18 cellular contexts compared by ENCODE assay signal in genomic region chr16:15757630-15758251, GRCh38.
DNase-seq lines count a peak whose midpoint lies in the region; ATAC-seq and TF ChIP-seq lines count a peak whose summit lies in the region.
"Had no signal": no experiment of that assay in that cellular context is flagged by ENCODE, and none has a peak within 500 bp of the region (broad histone marks: within the 10 kb centered on the region; RNA-seq: fewer than 3 reads in every experiment).

No MANE protein-coding gene starts in this region.

- CTCF ChIA-PET in CD8-positive, alpha-beta T cell (lab: Charles Lee): no interaction called here
- CTCF ChIA-PET in WTC11 (lab: Charles Lee): interaction anchor here (1.0 to 1.4 kb wide), 7 partner anchors 10 to 70 kb away, joined by 3 to 6 read pairs (median 5); no protein-coding TSS in a partner anchor

- POLR2A ChIA-PET in CD8-positive, alpha-beta T cell (lab: Charles Lee): interaction anchor here (0.5 to 0.6 kb wide), 2 partner anchors 115 to 198 kb away, joined by 3 read pairs; no protein-coding TSS in a partner anchor
- POLR2A ChIA-PET in WTC11 (lab: Charles Lee): interaction anchor here (0.7 kb wide), 1 partner anchor 189 kb away, joined by 5 read pairs; no protein-coding TSS in a partner anchor

- 63 to 93% methylated on average over 11 to 12 of the region's 23 CpGs for WGBS in gastroesophageal sphincter (ENCODE audit: low coverage in 1 of 2), 2 donors

- no peaks in the 10 kb centered on the region; the same call in 1 of the 2 replicates for H4K20me1 ChIP-seq in GM23338 (replicated peaks; ENCODE audit: insufficient read depth)

- H3K27me3 ChIP-seq in CD8-positive, alpha-beta T cell (ENCODE audit: insufficient read depth, low read length): no peaks in the 10 kb centered on the region
- H3K27me3 ChIP-seq in GM23338 (ENCODE audit: insufficient read depth) (no peaks in the 10 kb centered on the region), gastroesophageal sphincter (no peaks in the 10 kb centered on the region)
- H3K27me3 ChIP-seq: breast epithelium, pancreas, right lobe of liver, transverse colon had no signal

- H3K36me3 Mint-ChIP-seq in CD8-positive, alpha-beta T cell: no peaks in the 10 kb centered on the region
- no peaks in the 10 kb centered on the region for H3K36me3 Mint-ChIP-seq in GM23338 (ENCODE audit: low read depth)
- H3K36me3 Mint-ChIP-seq in WTC11: no peaks in the 10 kb centered on the region
- H3K36me3 Mint-ChIP-seq: CD8-positive, alpha-beta memory T cell; mesothelial cell of epicardium; natural killer cell had no signal

- DNase-seq in CD8-positive, alpha-beta T cell: peak in 1 of 7 experiments; percentile 41
- DNase-seq in GM23338 (ENCODE audit: low spot score) (peak; percentile 52), WTC11 (ENCODE audit: low spot score) (peak; percentile 24), NCI-H748 treated with DMSO at 0.1 percent for 48 hours (lab: John Stamatoyannopoulos, UW) (no peak)
- DNase-seq in central memory CD4-positive, alpha-beta T cell: no peak
- DNase-seq: activated T-cell treated with anti-CD3 and anti-CD28 coated beads, Interleukin-2, amount 50 U/mL, for 24 hours; CD8-positive, alpha-beta memory T cell; glutamatergic neuron; Kasumi-1; natural killer cell; pancreas; SW 1271; transverse colon had no signal

- no peaks in the 10 kb centered on the region for H3K79me2 ChIP-seq in GM23338 (replicated peaks; ENCODE audit: insufficient read depth)

- no peak overlapping the region for H3K27ac ChIP-seq in CD8-positive, alpha-beta T cell (ENCODE audit: low read depth, low read length)
- no peak overlapping the region for H3K27ac ChIP-seq in GM23338 (ENCODE audit: low read depth)
- H3K27ac ChIP-seq in gastroesophageal sphincter: peak overlapping the region in 3 of 4 donors; percentile 65 to 78 (median 68)
- H3K27ac ChIP-seq: breast epithelium, pancreas, right lobe of liver had no signal

- 0 out of 2 replicates have a peak overlapping the region, but pooled peaks have one; percentile 52 for H2AFZ ChIP-seq in GM23338

- H3K4me1 ChIP-seq in CD8-positive, alpha-beta T cell (ENCODE audit: insufficient read depth, low read length): peaks cover 4% of the 10 kb centered on the region
- H3K4me1 ChIP-seq in GM23338 (ENCODE audit: insufficient read depth): peaks cover 3% of the 10 kb centered on the region; the same call in 1 of the 2 replicates
- peaks cover 0 to 93% (median 0%) of the 10 kb centered on the region in 3 donors for H3K4me1 ChIP-seq in gastroesophageal sphincter
- H3K4me1 ChIP-seq: breast epithelium, pancreas, right lobe of liver, transverse colon had no signal

- no peak for TF ChIP-seq EP300 in gastroesophageal sphincter (IDR thresholded peaks at IDR 0.05)

- H3K9me3 Mint-ChIP-seq in CD8-positive, alpha-beta T cell: no peaks in the 10 kb centered on the region
- H3K9me3 Mint-ChIP-seq in GM23338 (no peaks in the 10 kb centered on the region; the same call in 2 of the 3 replicates), WTC11 (peaks cover 3% of the 10 kb centered on the region; the same call in 1 of the 2 replicates)
- H3K9me3 Mint-ChIP-seq: activated T-cell treated with anti-CD3 and anti-CD28 coated beads, Interleukin-2, amount 50 U/mL, for 24 hours; mesothelial cell of epicardium; natural killer cell had no signal

- no peaks in the 10 kb centered on the region for H3K9me3 ChIP-seq in CD8-positive, alpha-beta T cell (ENCODE audit: low read length)
- H3K9me3 ChIP-seq in gastroesophageal sphincter: no peaks in the 10 kb centered on the region
- H3K9me3 ChIP-seq: breast epithelium, pancreas, right lobe of liver, transverse colon had no signal

- peaks cover 12% of the 10 kb centered on the region for H3K4me1 Mint-ChIP-seq in CD8-positive, alpha-beta T cell (ENCODE audit: low read depth)
- H3K4me1 Mint-ChIP-seq in GM23338 (peaks cover 9% of the 10 kb centered on the region), WTC11 (peaks cover 6% of the 10 kb centered on the region)
- H3K4me1 Mint-ChIP-seq: mesothelial cell of epicardium, natural killer cell had no signal

- no peaks in the 10 kb centered on the region for H3F3A ChIP-seq in GM23338 (replicated peaks; ENCODE audit: low read depth)

- intact Hi-C loops in CD8-positive, alpha-beta T cell (cut with DNase I, micrococcal nuclease): no loop called here

- no peak for TF ChIP-seq POLR2A in gastroesophageal sphincter (IDR thresholded peaks at IDR 0.05)

- peaks cover 14% of the 10 kb centered on the region for H3K27me3 Mint-ChIP-seq in CD8-positive, alpha-beta T cell (ENCODE audit: low read depth)
- H3K27me3 Mint-ChIP-seq in GM23338 (ENCODE audit: insufficient read depth, low read depth, poor library complexity) (peaks cover 2% of the 10 kb centered on the region), WTC11 (ENCODE audit: low read depth) (peaks cover 7% of the 10 kb centered on the region)

- H3K4me3 Mint-ChIP-seq in CD8-positive, alpha-beta T cell: no peak overlapping the region
- H3K4me3 Mint-ChIP-seq in GM23338: no peak overlapping the region
- H3K4me3 Mint-ChIP-seq in WTC11: no peak overlapping the region
- H3K4me3 Mint-ChIP-seq: activated T-cell treated with anti-CD3 and anti-CD28 coated beads, Interleukin-2, amount 50 U/mL, for 24 hours; CD8-positive, alpha-beta memory T cell; mesothelial cell of epicardium; natural killer cell had no signal

- no peaks in the 10 kb centered on the region for H3K36me3 ChIP-seq in CD8-positive, alpha-beta T cell (ENCODE audit: insufficient read depth, low read length)
- no peaks in the 10 kb centered on the region for H3K36me3 ChIP-seq in GM23338 (ENCODE audit: insufficient read depth)
- H3K36me3 ChIP-seq in gastroesophageal sphincter: peaks cover 13 to 98% of the 10 kb centered on the region in 2 donors
- H3K36me3 ChIP-seq: breast epithelium, pancreas, right lobe of liver, transverse colon had no signal

- peak; percentile 31 for ATAC-seq in CD8-positive, alpha-beta T cell
- no peak for ATAC-seq in GM23338
- peak; percentile 42 for ATAC-seq in WTC11
- ATAC-seq in gastroesophageal sphincter: peak; percentile 14
- ATAC-seq in GM21367 (IDR thresholded peaks at IDR 0.05; ENCODE audit: unreplicated experiment): no peak
- ATAC-seq: natural killer cell, pancreas, right lobe of liver had no signal

- no peak for TF ChIP-seq CTCF in CD8-positive, alpha-beta T cell (IDR thresholded peaks at IDR 0.05)
- TF ChIP-seq CTCF in GM23338 (conservative IDR thresholded peaks at IDR 0.05; ENCODE audit: low read depth in 2 of 2) (0 out of 4 replicates have a peak, but pooled peaks of 1 of the 2 experiments have one; percentile 10), WTC11 (IDR thresholded peaks at IDR 0.05) (no peak), gastroesophageal sphincter (IDR thresholded peaks at IDR 0.05) (no peak)

- H3K4me2 ChIP-seq in GM23338: no peak overlapping the region

- no peak overlapping the region for H3K4me3 ChIP-seq in CD8-positive, alpha-beta T cell (ENCODE audit: low read depth, low read length)
- H3K4me3 ChIP-seq in GM23338 (no peak overlapping the region), gastroesophageal sphincter (no peak overlapping the region)
- H3K4me3 ChIP-seq: breast epithelium, pancreas, right lobe of liver, transverse colon had no signal

- no peak overlapping the region for H3K27ac Mint-ChIP-seq in CD8-positive, alpha-beta T cell
- H3K27ac Mint-ChIP-seq in GM23338 (no peak overlapping the region), WTC11 (no peak overlapping the region)
- H3K27ac Mint-ChIP-seq: activated T-cell treated with anti-CD3 and anti-CD28 coated beads, Interleukin-2, amount 50 U/mL, for 24 hours; CD8-positive, alpha-beta memory T cell; mesothelial cell of epicardium; natural killer cell had no signal

- no peaks in the 10 kb centered on the region for H3K9me2 ChIP-seq in GM23338 (ENCODE audit: insufficient read depth)

TF ChIP-seq in WTC11, 78 proteins besides CTCF, POLR2A, EP300 and RAD21 (continues in another document):
- TF ChIP-seq JAZF1 (CRISPR knock-in tag; IDR thresholded peaks at IDR 0.05) (no peak), NFYB (CRISPR knock-in tag; conservative IDR thresholded peaks at IDR 0.05; ENCODE audit: low read depth) (no peak), ZNF263 (CRISPR knock-in tag; IDR thresholded peaks at IDR 0.05; ENCODE audit: low read depth) (no peak), ZBTB43 (CRISPR knock-in tag; IDR thresholded peaks at IDR 0.05) (no peak), ATF3 (CRISPR knock-in tag; conservative IDR thresholded peaks at IDR 0.05) (no peak), E2F5 (CRISPR knock-in tag; IDR thresholded peaks at IDR 0.05) (no peak), PRRX2 (CRISPR knock-in tag; IDR thresholded peaks at IDR 0.05) (no peak)

Comparison
In these comparisons a context has a peak if more than half of its experiments do, and no peak if none do; other contexts are left out.
1. ATAC-seq: peak in CD8-positive, alpha-beta T cell (single experiment), WTC11 (single experiment) and gastroesophageal sphincter (single experiment); none in GM23338 (single experiment) and GM21367 (single experiment).
2. DNase-seq: peak in GM23338 (single experiment) and WTC11 (single experiment); none in central memory CD4-positive, alpha-beta T cell (single experiment) and NCI-H748 treated with DMSO at 0.1 percent for 48 hours (single experiment).
3. H3K27ac ChIP-seq: peak in gastroesophageal sphincter (3 of 4); none in CD8-positive, alpha-beta T cell (single experiment) and GM23338 (single experiment).